17 cellular contexts compared by ENCODE assay signal in the genomic region with DNA sequence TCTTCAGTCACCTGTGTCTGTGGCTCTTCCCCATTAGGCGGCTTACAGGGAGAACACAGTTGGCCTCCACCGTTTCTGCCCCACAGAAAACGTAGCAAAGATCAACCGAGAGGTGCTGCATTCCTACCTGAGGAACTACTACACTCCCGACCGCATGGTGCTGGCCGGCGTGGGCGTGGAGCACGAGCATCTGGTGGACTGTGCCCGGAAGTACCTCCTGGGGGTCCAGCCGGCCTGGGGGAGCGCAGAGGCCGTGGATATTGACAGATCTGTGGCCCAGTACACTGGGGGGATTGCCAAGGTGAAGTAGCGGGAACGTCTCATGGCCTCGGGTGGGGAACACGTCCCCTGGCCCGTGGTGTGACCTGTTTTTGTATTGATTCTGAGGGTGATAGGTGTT. TPM values are rescaled to one million over a fixed set of nuclear protein-coding genes. Genes with fewer than 3 reads are reported as not detected.
DNase-seq lines count a peak whose midpoint lies in the region; ATAC-seq and TF ChIP-seq lines count a peak whose summit lies in the region.
"Had no signal": no experiment of that assay in that cellular context is flagged by ENCODE, and none has a peak within 500 bp of the region (broad histone marks: within the 10 kb centered on the region; RNA-seq: fewer than 3 reads in every experiment).

No MANE protein-coding gene starts in this region.

- H3K36me3 Mint-ChIP-seq in CD4-positive, alpha-beta T cell (ENCODE audit: low read depth): peaks cover 69% of the 10 kb centered on the region
- H3K36me3 Mint-ChIP-seq in GM23338 (ENCODE audit: low read depth): peaks cover 79% of the 10 kb centered on the region
- peaks cover 4% of the 10 kb centered on the region for H3K36me3 Mint-ChIP-seq in neural crest cell (ENCODE audit: low read depth)

- TF ChIP-seq CTCF in CD4-positive, alpha-beta T cell (IDR thresholded peaks at IDR 0.05): no peak
- no peak for TF ChIP-seq CTCF in GM23338 (conservative IDR thresholded peaks at IDR 0.05; ENCODE audit: low read depth in 2 of 2)
- no peak for TF ChIP-seq CTCF in neural crest cell (conservative IDR thresholded peaks at IDR 0.05)

- CTCF ChIA-PET in CD4-positive, alpha-beta T cell (lab: Charles Lee): interaction anchor here (1.2 kb wide), 1 partner anchor 123 kb away, joined by 3 read pairs; no protein-coding TSS in a partner anchor

- H3K9me3 Mint-ChIP-seq in CD4-positive, alpha-beta T cell: no peaks in the 10 kb centered on the region
- H3K9me3 Mint-ChIP-seq in GM23338: no peaks in the 10 kb centered on the region
- no peaks in the 10 kb centered on the region for H3K9me3 Mint-ChIP-seq in neural crest cell
- H3K9me3 Mint-ChIP-seq: CD4-positive, CD25-positive, alpha-beta regulatory T cell; CD8-positive, alpha-beta T cell had no signal

- no peak overlapping the region for H2AFZ ChIP-seq in GM23338

- POLR2A ChIA-PET in CD4-positive, alpha-beta T cell (lab: Charles Lee): no interaction called here

- peak overlapping the region; percentile 14 for H3K27ac Mint-ChIP-seq in CD4-positive, alpha-beta T cell
- no peak overlapping the region for H3K27ac Mint-ChIP-seq in GM23338
- peak overlapping the region; percentile 43 for H3K27ac Mint-ChIP-seq in neural crest cell (ENCODE audit: unreplicated experiment)
- H3K27ac Mint-ChIP-seq: CD4-positive, CD25-positive, alpha-beta regulatory T cell; CD8-positive, alpha-beta T cell had no signal

- peaks cover 30% of the 10 kb centered on the region for H3K79me2 ChIP-seq in GM23338 (replicated peaks; ENCODE audit: insufficient read depth)

- no peaks in the 10 kb centered on the region for H3K27me3 ChIP-seq in CD4-positive, alpha-beta T cell (ENCODE audit: control insufficient read depth, insufficient read depth, low read length)
- no peaks in the 10 kb centered on the region for H3K27me3 ChIP-seq in GM23338 (ENCODE audit: insufficient read depth)
- H3K27me3 ChIP-seq: BE2C, BLaER1 had no signal

- peaks cover 8% of the 10 kb centered on the region for H4K20me1 ChIP-seq in GM23338 (replicated peaks; ENCODE audit: insufficient read depth)

- peaks cover 7% of the 10 kb centered on the region for H3K4me1 Mint-ChIP-seq in CD4-positive, alpha-beta T cell (ENCODE audit: low read depth)
- no peaks in the 10 kb centered on the region; the same call in 2 of the 3 replicates for H3K4me1 Mint-ChIP-seq in GM23338
- H3K4me1 Mint-ChIP-seq in neural crest cell: peaks cover 3% of the 10 kb centered on the region

- no peaks in the 10 kb centered on the region for H3K9me2 ChIP-seq in GM23338 (ENCODE audit: insufficient read depth)

- H3K4me2 ChIP-seq in GM23338: no peak overlapping the region
- H3K4me2 ChIP-seq: BLaER1 had no signal

- H3K9me3 ChIP-seq in CD4-positive, alpha-beta T cell (ENCODE audit: control insufficient read depth, low read length): no peaks in the 10 kb centered on the region
- H3K9me3 ChIP-seq: BE2C, BLaER1, Caco-2 had no signal

- no peak overlapping the region for H3K4me3 Mint-ChIP-seq in CD4-positive, alpha-beta T cell
- H3K4me3 Mint-ChIP-seq in GM23338 (no peak overlapping the region), neural crest cell (peak overlapping the region; percentile 68)
- H3K4me3 Mint-ChIP-seq: CD14-positive monocyte; CD8-positive, alpha-beta T cell had no signal

- H3K27ac ChIP-seq in CD4-positive, alpha-beta T cell (ENCODE audit: low read depth, low read length): no peak overlapping the region
- H3K27ac ChIP-seq in GM23338 (ENCODE audit: low read depth): no peak overlapping the region
- H3K27ac ChIP-seq: BLaER1 had no signal

- H3K36me3 ChIP-seq in GM23338 (ENCODE audit: insufficient read depth): peaks cover 28% of the 10 kb centered on the region

- no peaks in the 10 kb centered on the region; the same call in 1 of the 2 replicates for H3K4me1 ChIP-seq in GM23338 (ENCODE audit: insufficient read depth)

- peaks cover 10% of the 10 kb centered on the region; the same call in 1 of the 2 replicates for H3F3A ChIP-seq in GM23338 (replicated peaks; ENCODE audit: low read depth)

- no peak for DNase-seq in CD4-positive, alpha-beta T cell
- DNase-seq in GM23338 (ENCODE audit: low spot score) (no peak), neural crest cell (ENCODE audit: low read depth, low spot score) (no peak), foreskin melanocyte (no peak)
- DNase-seq: 8988T; ACHN; BE2C; C1 segment of cervical spinal cord; Caco-2; Calu3; CD4-positive, CD25-positive, alpha-beta regulatory T cell; CD8-positive, alpha-beta T cell; DMS79 treated with DMSO at 0.1 percent for 48 hours; GF-D8 had no signal

- H3K4me3 ChIP-seq in GM23338: no peak overlapping the region
- H3K4me3 ChIP-seq: BLaER1 had no signal

- intact Hi-C loops in CD4-positive, alpha-beta T cell (cut with DNase I, micrococcal nuclease): no loop called here

- no peaks in the 10 kb centered on the region for H3K27me3 Mint-ChIP-seq in CD4-positive, alpha-beta T cell
- H3K27me3 Mint-ChIP-seq in GM23338 (ENCODE audit: insufficient read depth, low read depth, poor library complexity) (peaks cover 11% of the 10 kb centered on the region), neural crest cell (ENCODE audit: low read depth) (no peaks in the 10 kb centered on the region)
- H3K27me3 Mint-ChIP-seq: CD4-positive, CD25-positive, alpha-beta regulatory T cell had no signal

- no peak for ATAC-seq in CD4-positive, alpha-beta T cell (ENCODE audit: poor library complexity)
- ATAC-seq in GM23338: no peak
- no peak for ATAC-seq in HG02981 (IDR thresholded peaks at IDR 0.05; ENCODE audit: unreplicated experiment)
- ATAC-seq: CD8-positive, alpha-beta T cell had no signal

TF ChIP-seq in GM23338, 12 proteins besides CTCF, POLR2A, EP300 and RAD21:
- TF ChIP-seq EZH2phosphoT487 (IDR thresholded peaks at IDR 0.05; ENCODE audit: unreplicated experiment) (peak; percentile 40), EZH2 (IDR thresholded peaks at IDR 0.05; ENCODE audit: low read depth, unreplicated experiment) (no peak), JUNB (IDR thresholded peaks at IDR 0.05; ENCODE audit: unreplicated experiment) (no peak)

RNA-seq across cellular contexts. Expression of a gene that starts 6.5 kb away (rescaled TPM):
- 100 to 1,000 TPM; 107 to 109 TPM for total RNA-seq in CD4-positive, alpha-beta T cell
- 83.3 and 88.2 TPM in 2 replicates for total RNA-seq in GM23338 (2014; rRNA removed; shearing (Covaris generic))
- 54.6 and 61.3 TPM in 2 replicates for polyA plus RNA-seq in GM23338 (2016; fragmentation: Nextera tagmentation; extraction: Ambion mirVana)
- 82.1 and 86.6 TPM in 2 replicates for total RNA-seq in neural crest cell

RNA-seq across cellular contexts. Expression of a gene that starts 6.5 kb away (rescaled TPM):
- total RNA-seq in CD4-positive, alpha-beta T cell: 10 to 100 TPM; 37.7 to 43.2 TPM
- 79.7 and 91.9 TPM in 2 replicates for total RNA-seq in GM23338 (2014; rRNA removed; shearing (Covaris generic))
- polyA plus RNA-seq in GM23338 (2016; fragmentation: Nextera tagmentation; extraction: Ambion mirVana): 25.6 and 29.9 TPM in 2 replicates
- total RNA-seq in neural crest cell: 84.1 and 89.3 TPM in 2 replicates

RNA-seq across cellular contexts. Expression of a gene that starts 16.9 kb away (rescaled TPM):
- 1 to 10 TPM; 7.7 to 8.0 TPM for total RNA-seq in CD4-positive, alpha-beta T cell
- total RNA-seq in GM23338 (2014; rRNA removed; shearing (Covaris generic)): 20.4 and 22.7 TPM in 2 replicates
- polyA plus RNA-seq in GM23338 (2016; fragmentation: Nextera tagmentation; extraction: Ambion mirVana): 8.8 and 10.2 TPM in 2 replicates
- 18.2 and 19.0 TPM in 2 replicates for total RNA-seq in neural crest cell

RNA-seq across cellular contexts. Expression of a gene that starts 22.7 kb away (rescaled TPM):
- 10 to 100 TPM; 17.2 to 19.4 TPM for total RNA-seq in CD4-positive, alpha-beta T cell
- 10.9 and 13.4 TPM in 2 replicates for total RNA-seq in GM23338 (2014; rRNA removed; shearing (Covaris generic))
- 5.8 TPM in 2 replicates for polyA plus RNA-seq in GM23338 (2016; fragmentation: Nextera tagmentation; extraction: Ambion mirVana)
- 28.7 and 29.6 TPM in 2 replicates for total RNA-seq in neural crest cell

RNA-seq across cellular contexts. Expression of a gene that starts 43.4 kb away (rescaled TPM):
- under 1 TPM; 0.36 to 0.64 TPM for total RNA-seq in CD4-positive, alpha-beta T cell
- total RNA-seq in GM23338 (2014; rRNA removed; shearing (Covaris generic)): 0.49 and 1.1 TPM in 2 replicates
- polyA plus RNA-seq in GM23338 (2016; fragmentation: Nextera tagmentation; extraction: Ambion mirVana): 0.63 and 0.92 TPM in 2 replicates
- total RNA-seq in neural crest cell: 1.3 and 1.4 TPM in 2 replicates
